In genomic region chr19:8654591-8655339, GRCh38 we compare ENCODE assay signal across 1 cellular context.
TF ChIP-seq lines count a peak whose summit lies in the region.

No MANE protein-coding gene starts in this region.

TF ChIP-seq in K562, 482 proteins besides CTCF, POLR2A, EP300 and RAD21 (continued from another document and continues in another):
- TF ChIP-seq GABPA (tag; conservative IDR thresholded peaks at IDR 0.05; ENCODE audit: low read depth) = peak; percentile 51
- no peak for TF ChIP-seq KLF6 (CRISPR knock-in tag; IDR thresholded peaks at IDR 0.05; ENCODE audit: borderline replicate concordance)
- TF ChIP-seq CAMTA2 (CRISPR knock-in tag; conservative IDR thresholded peaks at IDR 0.05) = no peak
- no peak for TF ChIP-seq ZNF121 (CRISPR knock-in tag; conservative IDR thresholded peaks at IDR 0.05)
- TF ChIP-seq SP2 (IDR thresholded peaks at IDR 0.05; ENCODE audit: extremely low read depth, low read depth, low read length, poor library complexity, severe bottlenecking) = no peak
- TF ChIP-seq CUX1 (CRISPR knock-in tag; IDR thresholded peaks at IDR 0.05) = no peak
- peak; percentile 64 for TF ChIP-seq ZBTB7A (IDR thresholded peaks at IDR 0.05; ENCODE audit: borderline replicate concordance, control insufficient read depth, low read depth, low read length)
- no peak for TF ChIP-seq MTA1 (IDR thresholded peaks at IDR 0.05; ENCODE audit: borderline replicate concordance)
- no peak for TF ChIP-seq ETS1 (conservative IDR thresholded peaks at IDR 0.05; ENCODE audit: control insufficient read depth, low read depth, low read length)
- TF ChIP-seq EGR1 (conservative IDR thresholded peaks at IDR 0.05) = no peak
- TF ChIP-seq RUNX1 (IDR thresholded peaks at IDR 0.05; ENCODE audit: low read depth) = no peak
- TF ChIP-seq DEAF1 (CRISPR knock-in tag; IDR thresholded peaks at IDR 0.05) = peak; percentile 94
- no peak for TF ChIP-seq POLR2AphosphoS5 (IDR thresholded peaks at IDR 0.05; ENCODE audit: control insufficient read depth, insufficient read depth, low read depth, low read length)
- 0 out of 2 replicates have a peak, but pooled peaks have one; percentile 12 for TF ChIP-seq ZFX (CRISPR knock-in tag; IDR thresholded peaks at IDR 0.05)
- no peak for TF ChIP-seq ERF (CRISPR knock-in tag; IDR thresholded peaks at IDR 0.05)
- no peak for TF ChIP-seq ZBTB43 (CRISPR knock-in tag; IDR thresholded peaks at IDR 0.05)
- no peak for TF ChIP-seq ETV6 (IDR thresholded peaks at IDR 0.05; ENCODE audit: borderline replicate concordance in 1 of 2, low read depth in 2 of 2, low read length in 1 of 2)
- no peak for TF ChIP-seq ETV6 (CRISPR knock-in tag; IDR thresholded peaks at IDR 0.05; ENCODE audit: borderline replicate concordance)
- TF ChIP-seq MYC (IDR thresholded peaks at IDR 0.05; ENCODE audit: low read depth, low read length) = 0 out of 2 replicates have a peak, but pooled peaks have one; percentile 15
- no peak for TF ChIP-seq MYC (CRISPR knock-in tag; IDR thresholded peaks at IDR 0.05; ENCODE audit: borderline replicate concordance, low read depth)
- TF ChIP-seq DLX4 (CRISPR knock-in tag; IDR thresholded peaks at IDR 0.05) = no peak
- TF ChIP-seq SMARCA5 (IDR thresholded peaks at IDR 0.05) = peak; percentile 92; the same call in 1 of the 2 replicates
- TF ChIP-seq RCOR1 (IDR thresholded peaks at IDR 0.05; ENCODE audit: borderline replicate concordance in 1 of 2, low read depth in 2 of 2, low read length in 2 of 2) = peak in 1 of 2 experiments; percentile 53; a peak in 1 of 4 replicates
- no peak for TF ChIP-seq CBX2 (IDR thresholded peaks at IDR 0.05; ENCODE audit: insufficient read depth, low read length, poor library complexity, severe bottlenecking)
- no peak for TF ChIP-seq FOXP4 (CRISPR knock-in tag; IDR thresholded peaks at IDR 0.05; ENCODE audit: borderline replicate concordance)
- TF ChIP-seq NR2C1 (IDR thresholded peaks at IDR 0.05) = no peak
- TF ChIP-seq NR2C1 (tag; IDR thresholded peaks at IDR 0.05) = no peak
- TF ChIP-seq XRCC4 (IDR thresholded peaks at IDR 0.05; ENCODE audit: extremely low read depth, insufficient read depth, insufficient read length) = no peak
- no peak for TF ChIP-seq ZNF175 (CRISPR knock-in tag; IDR thresholded peaks at IDR 0.05; ENCODE audit: low read depth)
- TF ChIP-seq TRIM25 (IDR thresholded peaks at IDR 0.05; ENCODE audit: borderline replicate concordance) = no peak
- no peak for TF ChIP-seq KAT2B (IDR thresholded peaks at IDR 0.05; ENCODE audit: low read depth, low read length)
- TF ChIP-seq HDAC2 (IDR thresholded peaks at IDR 0.05) = 0 out of 2 replicates have a peak, but pooled peaks have one; percentile 63
- no peak for TF ChIP-seq FOXK2 (conservative IDR thresholded peaks at IDR 0.05 in 1 of 2, IDR thresholded peaks at IDR 0.05 in 1 of 2; ENCODE audit: low read depth in 2 of 2)
- no peak for TF ChIP-seq ARID3B (CRISPR knock-in tag; IDR thresholded peaks at IDR 0.05; ENCODE audit: borderline replicate concordance)
- no peak for TF ChIP-seq ELK1 (CRISPR knock-in tag; IDR thresholded peaks at IDR 0.05)
- no peak for TF ChIP-seq ZNF668 (CRISPR knock-in tag; IDR thresholded peaks at IDR 0.05)
- no peak for TF ChIP-seq ZNF395 (CRISPR knock-in tag; IDR thresholded peaks at IDR 0.05)
- TF ChIP-seq TEAD2 (tag; IDR thresholded peaks at IDR 0.05) = 0 out of 2 replicates have a peak, but pooled peaks have one; percentile 13
- TF ChIP-seq DDX20 (tag; IDR thresholded peaks at IDR 0.05; ENCODE audit: low read depth) = no peak
